In genomic region chr11:119942021-119942420, GRCh38 we compare ENCODE assay signal across 1 cellular context.
TF ChIP-seq lines count a peak whose summit lies in the region.

No MANE protein-coding gene starts in this region.

TF ChIP-seq in H1, 55 proteins besides CTCF, POLR2A, EP300 and RAD21 (continued from another document):
- TF ChIP-seq, protein P1, sequence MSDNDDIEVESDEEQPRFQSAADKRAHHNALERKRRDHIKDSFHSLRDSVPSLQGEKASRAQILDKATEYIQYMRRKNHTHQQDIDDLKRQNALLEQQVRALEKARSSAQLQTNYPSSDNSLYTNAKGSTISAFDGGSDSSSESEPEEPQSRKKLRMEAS (IDR thresholded peaks at IDR 0.05), result no peak
- no peak for TF ChIP-seq EZH2 (IDR thresholded peaks at IDR 0.05; ENCODE audit: low read depth, low read length, severe bottlenecking)
- TF ChIP-seq SP1 (IDR thresholded peaks at IDR 0.05; ENCODE audit: low read depth, low read length), result no peak
- no peak for TF ChIP-seq MAFK (IDR thresholded peaks at IDR 0.05; ENCODE audit: low read depth, low read length)
- TF ChIP-seq, protein P2, sequence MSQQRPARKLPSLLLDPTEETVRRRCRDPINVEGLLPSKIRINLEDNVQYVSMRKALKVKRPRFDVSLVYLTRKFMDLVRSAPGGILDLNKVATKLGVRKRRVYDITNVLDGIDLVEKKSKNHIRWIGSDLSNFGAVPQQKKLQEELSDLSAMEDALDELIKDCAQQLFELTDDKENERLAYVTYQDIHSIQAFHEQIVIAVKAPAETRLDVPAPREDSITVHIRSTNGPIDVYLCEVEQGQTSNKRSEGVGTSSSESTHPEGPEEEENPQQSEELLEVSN (IDR thresholded peaks at IDR 0.05), result no peak
- peak; percentile 18; the same call in 1 of the 2 replicates for TF ChIP-seq GABPA (IDR thresholded peaks at IDR 0.05; ENCODE audit: borderline replicate concordance, insufficient read depth, low read length)
- no peak for TF ChIP-seq JUN (IDR thresholded peaks at IDR 0.05; ENCODE audit: low read depth, low read length)
